ENCODE assay signal across 29 cellular contexts in genomic region chr3:132087356-132087755, GRCh38. TPM values are rescaled to one million over a fixed set of nuclear protein-coding genes. Genes with fewer than 3 reads are reported as not detected.
DNase-seq lines count a peak whose midpoint lies in the region; FAIRE-seq lines count a peak whose summit lies in the region.
"Had no signal": no experiment of that assay in that cellular context is flagged by ENCODE, and none has a peak within 500 bp of the region (broad histone marks: within the 10 kb centered on the region; RNA-seq: fewer than 3 reads in every experiment).

No MANE protein-coding gene starts in this region.

- H3K27me3 ChIP-seq in small intestine (ENCODE audit: control insufficient read depth in 2 of 2, insufficient read depth in 2 of 2, low read length in 2 of 2), result no peaks in the 10 kb centered on the region
- H3K27me3 ChIP-seq: BLaER1 had no signal

- no peaks in the 10 kb centered on the region for H3K9me3 ChIP-seq in small intestine (ENCODE audit: control insufficient read depth, low read depth)
- H3K9me3 ChIP-seq: BE2C, BLaER1 had no signal

- no peak overlapping the region for H3K27ac ChIP-seq in small intestine (ENCODE audit: low read depth in 1 of 2, low read length in 1 of 2)
- H3K27ac ChIP-seq: BLaER1 had no signal

- no peaks in the 10 kb centered on the region for H3K9me3 Mint-ChIP-seq in activated naive CD4-positive, alpha-beta T cell treated with anti-CD3 and anti-CD28 coated beads, Interleukin-2, amount 10 ng/mL, durations not matched to agents 7 days and 5 days

- H3K27me3 Mint-ChIP-seq in activated naive CD4-positive, alpha-beta T cell treated with anti-CD3 and anti-CD28 coated beads, Interleukin-2, amount 10 ng/mL, durations not matched to agents 7 days and 5 days, result no peaks in the 10 kb centered on the region
- H3K27me3 Mint-ChIP-seq: CD4-positive, alpha-beta memory T cell; CD4-positive, CD25-positive, alpha-beta regulatory T cell; CD8-positive, alpha-beta memory T cell had no signal

- H3K36me3 ChIP-seq in small intestine (ENCODE audit: control insufficient read depth in 2 of 2, insufficient read depth in 2 of 2, low read length in 2 of 2), result no peaks in the 10 kb centered on the region
- H3K36me3 ChIP-seq: BE2C, BLaER1 had no signal

- no peak overlapping the region for H3K27ac Mint-ChIP-seq in activated naive CD4-positive, alpha-beta T cell treated with anti-CD3 and anti-CD28 coated beads, Interleukin-2, amount 10 ng/mL, durations not matched to agents 7 days and 5 days
- H3K27ac Mint-ChIP-seq: CD4-positive, alpha-beta memory T cell; CD4-positive, CD25-positive, alpha-beta regulatory T cell; CD8-positive, alpha-beta memory T cell had no signal

- no peaks in the 10 kb centered on the region for H3K4me1 ChIP-seq in small intestine (ENCODE audit: control insufficient read depth in 2 of 2, insufficient read depth in 1 of 2, low read depth in 1 of 2, low read length in 1 of 2)
- H3K4me1 ChIP-seq: BE2C, BLaER1 had no signal

- no peak overlapping the region for H3K4me3 Mint-ChIP-seq in activated naive CD4-positive, alpha-beta T cell treated with anti-CD3 and anti-CD28 coated beads, Interleukin-2, amount 10 ng/mL, durations not matched to agents 7 days and 5 days
- H3K4me3 Mint-ChIP-seq: CD14-positive monocyte; CD4-positive, alpha-beta memory T cell; CD4-positive, CD25-positive, alpha-beta regulatory T cell; CD8-positive, alpha-beta memory T cell had no signal

- no peak for FAIRE-seq in small intestine (lab: Jason Lieb, UNC)
- FAIRE-seq: A204.1, GM12878, GM12892, GM18507 had no signal

- no peaks in the 10 kb centered on the region for H3K36me3 Mint-ChIP-seq in activated naive CD4-positive, alpha-beta T cell treated with anti-CD3 and anti-CD28 coated beads, Interleukin-2, amount 10 ng/mL, durations not matched to agents 7 days and 5 days
- H3K36me3 Mint-ChIP-seq: CD14-positive monocyte; CD4-positive, alpha-beta memory T cell; CD4-positive, CD25-positive, alpha-beta regulatory T cell; CD8-positive, alpha-beta memory T cell had no signal

- H3K4me1 Mint-ChIP-seq in activated naive CD4-positive, alpha-beta T cell treated with anti-CD3 and anti-CD28 coated beads, Interleukin-2, amount 10 ng/mL, durations not matched to agents 7 days and 5 days, result no peaks in the 10 kb centered on the region
- H3K4me1 Mint-ChIP-seq: CD14-positive monocyte; CD4-positive, alpha-beta memory T cell; CD4-positive, CD25-positive, alpha-beta regulatory T cell; CD8-positive, alpha-beta memory T cell had no signal

- no peak overlapping the region for H3K4me3 ChIP-seq in small intestine (ENCODE audit: low read depth in 1 of 2, low read length in 2 of 2)
- H3K4me3 ChIP-seq: BLaER1, GM12878 had no signal

- WGBS in small intestine, 3 donors, result 48 to 64% (median 56%) methylated on average over 1 of the region's 1 CpG

- DNase-seq in astrocyte of the hippocampus (ENCODE audit: low read depth, low spot score), result peak; percentile 37
- DNase-seq in myocyte (ENCODE audit: low read depth), result peak; percentile 79
- DNase-seq in activated naive CD4-positive, alpha-beta T cell treated with anti-CD3 and anti-CD28 coated beads, Interleukin-2, amount 10 ng/mL, durations not matched to agents 7 days and 5 days, result no peak
- no peak for DNase-seq in activated CD4-positive, alpha-beta T cell treated with anti-CD3 and anti-CD28 coated beads for 1 hour
- DNase-seq in small intestine, result no peak
- DNase-seq: 8988T; ACHN; BE2C; C1 segment of cervical spinal cord; CD4-positive, alpha-beta memory T cell; CD4-positive, CD25-positive, alpha-beta regulatory T cell; CD8-positive, alpha-beta memory T cell; COR-L47; DMS 273 treated with DMSO at 0.1 percent for 48 hours; DMS153; DMS53; DMS79; DND-41; EL; GDM1 had no signal

- CTCF ChIA-PET in activated naive CD4-positive, alpha-beta T cell treated with anti-CD3 and anti-CD28 coated beads, Interleukin-2, amount 10 ng/mL, durations not matched to agents 7 days and 5 days (lab: Charles Lee), result no interaction called here

RNA-seq across cellular contexts. Expression of gene CPNE4, which starts 52.5 kb away (rescaled TPM):
- 0.24 and 1.8 TPM in 2 replicates for total RNA-seq in myocyte
- polyA plus RNA-seq in myocyte (2012), result 0.15 TPM
- polyA plus RNA-seq in small intestine, result 1 to 10 TPM in 1 of 3 donors, not detected in 2; 4.8 TPM
- total RNA-seq: CD4-positive, alpha-beta memory T cell; CD4-positive, CD25-positive, alpha-beta regulatory T cell; CD8-positive, alpha-beta memory T cell; Daoy; G401 had no signal
- polyA plus RNA-seq: AG04450; CD14-positive monocyte; CD4-positive, alpha-beta memory T cell; CD4-positive, CD25-positive, alpha-beta regulatory T cell; CD8-positive, alpha-beta memory T cell had no signal

Comparison
In these comparisons a context has a peak if more than half of its experiments do, and no peak if none do; other contexts are left out.
1. DNase-seq: peak in astrocyte of the hippocampus (single experiment) and myocyte (single experiment); none in activated naive CD4-positive, alpha-beta T cell treated with anti-CD3 and anti-CD28 coated beads, Interleukin-2, amount 10 ng/mL, durations not matched to agents 7 days and 5 days (single experiment), activated CD4-positive, alpha-beta T cell treated with anti-CD3 and anti-CD28 coated beads for 1 hour (single experiment) and small intestine (single experiment).